21 cellular contexts compared by ENCODE assay signal in genomic region chr12:54021006-54021405, GRCh38. TPM values are rescaled to one million over a fixed set of nuclear protein-coding genes. Genes with fewer than 3 reads are reported as not detected.
DNase-seq lines count a peak whose midpoint lies in the region; TF ChIP-seq lines count a peak whose summit lies in the region.
"Had no signal": no experiment of that assay in that cellular context is flagged by ENCODE, and none has a peak within 500 bp of the region (broad histone marks: within the 10 kb centered on the region; RNA-seq: fewer than 3 reads in every experiment).

No MANE protein-coding gene starts in this region.

- 14 to 19% methylated on average over 14 to 17 of the region's 17 CpGs for WGBS in endodermal cell (ENCODE audit: insufficient coverage in 1 of 2, insufficient read length in 1 of 2), 2 experiments

- intact Hi-C loops in posterior vena cava (cut with DNase I): no loop called here

- H4K20me1 ChIP-seq in OCI-LY3 (ENCODE audit: insufficient read depth, low read length): no peaks in the 10 kb centered on the region
- H4K20me1 ChIP-seq in osteoblast (ENCODE audit: insufficient read depth, low read length): peaks cover 45% of the 10 kb centered on the region

- H3K27ac Mint-ChIP-seq in endodermal cell: no peak overlapping the region
- H3K27ac Mint-ChIP-seq: activated CD4-positive, alpha-beta memory T cell treated with anti-CD3 and anti-CD28 coated beads, Interleukin-2, amount 10 ng/mL, durations not matched to agents 7 days and 5 days; activated naive CD4-positive, alpha-beta T cell treated with anti-CD3 and anti-CD28 coated beads, Interleukin-2, amount 50 U/mL, for 72 hours; dendritic cell treated with granulocyte-macrophage colony-stimulating factor and Interleukin-4, amounts not matched to agents 40 ng/mL and 50 ng/mL, for 4 days; T-cell had no signal

- no peaks in the 10 kb centered on the region for H3K9me3 ChIP-seq in OCI-LY3 (ENCODE audit: insufficient read depth, low read length)
- no peaks in the 10 kb centered on the region for H3K9me3 ChIP-seq in endodermal cell (ENCODE audit: control insufficient read depth, low read length)
- no peaks in the 10 kb centered on the region for H3K9me3 ChIP-seq in osteoblast (ENCODE audit: low read depth, low read length)
- H3K9me3 ChIP-seq in SJCRH30 (replicated peaks): no peaks in the 10 kb centered on the region

- H3K4me3 Mint-ChIP-seq in endodermal cell: no peak overlapping the region
- H3K4me3 Mint-ChIP-seq: activated CD4-positive, alpha-beta memory T cell treated with anti-CD3 and anti-CD28 coated beads, Interleukin-2, amount 10 ng/mL, durations not matched to agents 7 days and 5 days; dendritic cell treated with granulocyte-macrophage colony-stimulating factor and Interleukin-4, amounts not matched to agents 40 ng/mL and 50 ng/mL, for 4 days; T-cell had no signal

- H3K36me3 ChIP-seq in OCI-LY3 (replicated peaks; ENCODE audit: low read depth, low read length) (no peaks in the 10 kb centered on the region), endodermal cell (ENCODE audit: control insufficient read depth, insufficient read depth, low read length) (no peaks in the 10 kb centered on the region), osteoblast (ENCODE audit: insufficient read depth, low read length) (no peaks in the 10 kb centered on the region), SJCRH30 (no peaks in the 10 kb centered on the region), H7 (replicated peaks; ENCODE audit: control insufficient read depth, insufficient read depth, low read length) (no peaks in the 10 kb centered on the region)

- no peaks in the 10 kb centered on the region for H3K36me3 Mint-ChIP-seq in endodermal cell (ENCODE audit: low read depth)
- H3K36me3 Mint-ChIP-seq: activated naive CD4-positive, alpha-beta T cell treated with anti-CD3 and anti-CD28 coated beads, Interleukin-2, amount 50 U/mL, for 72 hours; T-cell had no signal

- peak overlapping the region; percentile 71 for H3K4me3 ChIP-seq in OCI-LY3 (ENCODE audit: low read length)
- H3K4me3 ChIP-seq in endodermal cell (ENCODE audit: low read length): no peak overlapping the region
- peak overlapping the region; percentile 94 for H3K4me3 ChIP-seq in osteoblast (ENCODE audit: insufficient read depth, low read length)
- no peak overlapping the region for H3K4me3 ChIP-seq in SJCRH30
- no peak overlapping the region for H3K4me3 ChIP-seq in H7 (ENCODE audit: insufficient read depth, low read depth, low read length)

- H3K27ac ChIP-seq in OCI-LY3 (ENCODE audit: low read length): peak overlapping the region; percentile 44; the same call in 1 of the 2 replicates
- peak overlapping the region; percentile 5 for H3K27ac ChIP-seq in endodermal cell (ENCODE audit: low read depth, low read length)
- H3K27ac ChIP-seq in osteoblast (ENCODE audit: low read depth, low read length): peak overlapping the region; percentile 90
- no peak overlapping the region for H3K27ac ChIP-seq in SJCRH30

- 0 out of 2 replicates have a peak, but pooled peaks cover 2% of the 10 kb centered on the region for H3K27me3 ChIP-seq in OCI-LY3 (ENCODE audit: low read depth, low read length)
- peaks cover 100% of the 10 kb centered on the region for H3K27me3 ChIP-seq in endodermal cell (ENCODE audit: control insufficient read depth, insufficient read depth, low read length, poor library complexity, severe bottlenecking)
- H3K27me3 ChIP-seq in osteoblast (ENCODE audit: insufficient read depth, low read length): no peaks in the 10 kb centered on the region
- no peaks in the 10 kb centered on the region for H3K27me3 ChIP-seq in SJCRH30
- H3K27me3 ChIP-seq in H7 (ENCODE audit: control insufficient read depth, insufficient read depth, low read length): peaks cover 99% of the 10 kb centered on the region

- DNase-seq in endodermal cell: peak; percentile 75
- no peak for DNase-seq in osteoblast (ENCODE audit: insufficient read length, low spot score, missing footprints)
- DNase-seq in SJCRH30: no peak
- DNase-seq in Ammon's horn (ENCODE audit: low spot score): no peak
- no peak for DNase-seq in H7
- no peak for DNase-seq in posterior vena cava (ENCODE audit: low spot score)
- DNase-seq: activated CD4-positive, alpha-beta memory T cell treated with anti-CD3 and anti-CD28 coated beads, Interleukin-2, amount 10 ng/mL, durations not matched to agents 7 days and 5 days; activated T-cell treated with anti-CD3 and anti-CD28 coated beads, Interleukin-2, amount 50 U/mL, for 48 hours; DMS 273 treated with DMSO at 0.1 percent for 48 hours; GF-D8; HCEC 1CT; Kasumi-1; midbrain; NCI-H1436; NK-92 treated with Interleukin-12 subunit alpha and Interleukin-12 subunit beta, amount 100 ng/mL, for 24 hours; stimulated activated CD4-positive, alpha-beta T cell treated with anti-CD3 and anti-CD28 coated beads, Interleukin-4, amount 100 ng/mL, for 24 hours; T-cell had no signal

- H3K9me3 Mint-ChIP-seq in endodermal cell: no peaks in the 10 kb centered on the region
- H3K9me3 Mint-ChIP-seq: activated CD4-positive, alpha-beta memory T cell treated with anti-CD3 and anti-CD28 coated beads, Interleukin-2, amount 10 ng/mL, durations not matched to agents 7 days and 5 days; activated naive CD4-positive, alpha-beta T cell treated with anti-CD3 and anti-CD28 coated beads, Interleukin-2, amount 50 U/mL, for 72 hours; dendritic cell treated with granulocyte-macrophage colony-stimulating factor and Interleukin-4, amounts not matched to agents 40 ng/mL and 50 ng/mL, for 4 days; T-cell had no signal

- TF ChIP-seq CTCF in OCI-LY3 (IDR thresholded peaks at IDR 0.05; ENCODE audit: low read depth, low read length): no peak
- TF ChIP-seq CTCF in endodermal cell (conservative IDR thresholded peaks at IDR 0.05): no peak
- TF ChIP-seq CTCF in osteoblast (IDR thresholded peaks at IDR 0.05; ENCODE audit: extremely low read depth, low read depth, low read length): no peak

- H3K9ac ChIP-seq in OCI-LY3 (ENCODE audit: low read length) (peak overlapping the region; percentile 65), endodermal cell (ENCODE audit: extremely low read depth, low read length, poor library complexity, severe bottlenecking) (no peak overlapping the region)

- H3K4me2 ChIP-seq in OCI-LY3 (ENCODE audit: low read length): peak overlapping the region; percentile 91
- peak overlapping the region; percentile 94 for H3K4me2 ChIP-seq in osteoblast (ENCODE audit: insufficient read depth, low read length)

- H3K4me1 ChIP-seq in OCI-LY3 (ENCODE audit: low read length) (peaks cover 62% of the 10 kb centered on the region), endodermal cell (ENCODE audit: control insufficient read depth, insufficient read depth, low read length) (no peaks in the 10 kb centered on the region), osteoblast (ENCODE audit: insufficient read depth, low read length) (peaks cover 68% of the 10 kb centered on the region), SJCRH30 (peaks cover 8% of the 10 kb centered on the region)

- peaks cover 99% of the 10 kb centered on the region for H3K27me3 Mint-ChIP-seq in endodermal cell (ENCODE audit: insufficient read depth)

- H3K4me1 Mint-ChIP-seq in endodermal cell: peaks cover 15% of the 10 kb centered on the region

- H2AFZ ChIP-seq in OCI-LY3 (ENCODE audit: low read depth, low read length) (no peak overlapping the region), osteoblast (ENCODE audit: low read length) (no peak overlapping the region)

- H3K79me2 ChIP-seq in OCI-LY3 (ENCODE audit: low read length) (no peaks in the 10 kb centered on the region), osteoblast (ENCODE audit: insufficient read depth, low read length) (peaks cover 90% of the 10 kb centered on the region)

RNA-seq across cellular contexts. Expression of gene HOXC6, which starts 7.2 kb away (rescaled TPM):
- total RNA-seq in endodermal cell (not detected), osteoblast (5.6 and 7.2 TPM in 2 replicates), posterior vena cava (10 to 100 TPM; 23.5 to 31.1 TPM)
- 16.8 TPM for polyA plus RNA-seq in endodermal cell (2013, experiment 1 of 2)
- 10.0 TPM for polyA plus RNA-seq in endodermal cell (2013, experiment 2 of 2)
- 1.3 and 2.2 TPM in 2 replicates for total RNA-seq in SJCRH30 (2014; rRNA removed; shearing (Covaris generic))
- not detected in 2 replicates for total RNA-seq in H7 (2014; rRNA removed; shearing (Covaris generic))
- total RNA-seq: activated CD4-positive, alpha-beta memory T cell treated with anti-CD3 and anti-CD28 coated beads, Interleukin-2, amount 10 ng/mL, durations not matched to agents 7 days and 5 days; activated naive CD4-positive, alpha-beta T cell treated with anti-CD3 and anti-CD28 coated beads, Interleukin-2, amount 50 U/mL, for 72 hours; bronchial epithelial cell; T-cell had no signal

RNA-seq across cellular contexts. Expression of gene HOXC5, which starts 11.8 kb away (rescaled TPM):
- total RNA-seq in endodermal cell (not detected), osteoblast (1.8 and 2.1 TPM in 2 replicates), posterior vena cava (1 to 10 TPM; 2.9 to 5.6 TPM)
- 0.82 TPM for polyA plus RNA-seq in endodermal cell (2013, experiment 1 of 2)
- 1.7 TPM for polyA plus RNA-seq in endodermal cell (2013, experiment 2 of 2)
- not detected in 2 replicates for total RNA-seq in SJCRH30 (2014; rRNA removed; shearing (Covaris generic))
- not detected in 2 replicates for total RNA-seq in H7 (2014; rRNA removed; shearing (Covaris generic))
- total RNA-seq: activated CD4-positive, alpha-beta memory T cell treated with anti-CD3 and anti-CD28 coated beads, Interleukin-2, amount 10 ng/mL, durations not matched to agents 7 days and 5 days; activated naive CD4-positive, alpha-beta T cell treated with anti-CD3 and anti-CD28 coated beads, Interleukin-2, amount 50 U/mL, for 72 hours; bronchial epithelial cell; T-cell had no signal

RNA-seq across cellular contexts. Expression of gene HOXC8, which starts 12.2 kb away (rescaled TPM):
- total RNA-seq in endodermal cell (not detected), osteoblast (3.2 and 5.1 TPM in 2 replicates), posterior vena cava (10 to 100 TPM; 13.5 to 22.4 TPM)
- 3.3 TPM for polyA plus RNA-seq in endodermal cell (2013, experiment 1 of 2)
- polyA plus RNA-seq in endodermal cell (2013, experiment 2 of 2): 1.6 TPM
- 0.05 TPM in 1 of 2 replicates, not detected in the other for total RNA-seq in SJCRH30 (2014; rRNA removed; shearing (Covaris generic))
- total RNA-seq in H7 (2014; rRNA removed; shearing (Covaris generic)): not detected in 2 replicates
- total RNA-seq: activated CD4-positive, alpha-beta memory T cell treated with anti-CD3 and anti-CD28 coated beads, Interleukin-2, amount 10 ng/mL, durations not matched to agents 7 days and 5 days; activated naive CD4-positive, alpha-beta T cell treated with anti-CD3 and anti-CD28 coated beads, Interleukin-2, amount 50 U/mL, for 72 hours; bronchial epithelial cell; T-cell had no signal

RNA-seq across cellular contexts. Expression of gene HOXC9, which starts 21.0 kb away (rescaled TPM):
- total RNA-seq in endodermal cell (not detected), osteoblast (8.3 and 11.6 TPM in 2 replicates), posterior vena cava (10 to 100 TPM in 1 of 2 donors, 1 to 10 TPM in 1; 7.0 to 12.0 TPM)
- 5.5 TPM for polyA plus RNA-seq in endodermal cell (2013, experiment 1 of 2)
- polyA plus RNA-seq in endodermal cell (2013, experiment 2 of 2): 6.4 TPM
- 5.6 and 7.1 TPM in 2 replicates for total RNA-seq in SJCRH30 (2014; rRNA removed; shearing (Covaris generic))
- total RNA-seq in H7 (2014; rRNA removed; shearing (Covaris generic)): not detected in 2 replicates
- total RNA-seq: activated CD4-positive, alpha-beta memory T cell treated with anti-CD3 and anti-CD28 coated beads, Interleukin-2, amount 10 ng/mL, durations not matched to agents 7 days and 5 days; activated naive CD4-positive, alpha-beta T cell treated with anti-CD3 and anti-CD28 coated beads, Interleukin-2, amount 50 U/mL, for 72 hours; bronchial epithelial cell; T-cell had no signal

RNA-seq across cellular contexts. Expression of gene HOXC4, which starts 32.6 kb away (rescaled TPM):
- total RNA-seq in endodermal cell (not detected), osteoblast (3.3 and 4.1 TPM in 2 replicates), posterior vena cava (10 to 100 TPM; 17.1 to 19.4 TPM)
- polyA plus RNA-seq in endodermal cell (2013, experiment 1 of 2): 13.4 TPM
- 10.3 TPM for polyA plus RNA-seq in endodermal cell (2013, experiment 2 of 2)
- total RNA-seq in SJCRH30 (2014; rRNA removed; shearing (Covaris generic)): 4.7 and 6.3 TPM in 2 replicates
- total RNA-seq in H7 (2014; rRNA removed; shearing (Covaris generic)): not detected in 2 replicates
- total RNA-seq: bronchial epithelial cell had no signal

Comparison
In these comparisons a context has a peak if more than half of its experiments do, and no peak if none do; other contexts are left out.
1. H3K4me3 ChIP-seq: peak in OCI-LY3 (single experiment) and osteoblast (single experiment); none in endodermal cell (single experiment), SJCRH30 (single experiment) and H7 (single experiment).